2 cellular contexts compared by ENCODE assay signal in the genomic region with DNA sequence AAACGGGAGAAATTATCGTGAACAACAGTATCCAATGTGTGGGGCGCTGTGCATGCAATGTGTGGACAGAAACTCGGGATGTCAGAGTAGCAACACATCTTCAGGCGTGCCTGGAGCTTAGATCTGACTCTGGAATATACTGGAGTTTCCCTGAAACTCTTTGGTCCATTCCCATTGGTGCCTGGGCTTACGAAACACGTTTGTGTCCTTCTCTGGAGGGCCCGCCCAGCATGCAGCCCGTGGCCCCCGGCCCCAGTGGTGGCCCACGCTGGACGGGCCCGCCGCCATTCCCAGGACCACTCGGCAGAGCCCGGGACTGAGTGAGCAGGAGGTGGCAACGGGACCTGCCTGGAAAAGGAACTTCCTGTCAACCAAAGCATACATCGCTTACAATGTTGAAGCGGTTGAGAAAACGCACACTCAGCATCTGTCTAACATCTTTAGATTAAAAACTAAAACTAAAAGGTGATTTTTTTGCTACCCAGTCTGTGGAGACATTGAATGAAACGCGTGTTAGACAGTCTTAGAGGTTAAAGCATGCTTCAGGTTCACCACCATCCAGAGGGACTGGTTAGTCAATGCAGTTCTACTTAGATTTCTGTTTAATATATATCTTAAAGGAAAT.
A peak's percentile ranks its signal among the peaks of the same experiment; 100 is the strongest.
TF ChIP-seq lines count a peak whose summit lies in the region.

No MANE protein-coding gene starts in this region.

TF ChIP-seq in GM23338, 12 proteins besides CTCF, POLR2A, EP300 and RAD21:
- TF ChIP-seq, protein P1, sequence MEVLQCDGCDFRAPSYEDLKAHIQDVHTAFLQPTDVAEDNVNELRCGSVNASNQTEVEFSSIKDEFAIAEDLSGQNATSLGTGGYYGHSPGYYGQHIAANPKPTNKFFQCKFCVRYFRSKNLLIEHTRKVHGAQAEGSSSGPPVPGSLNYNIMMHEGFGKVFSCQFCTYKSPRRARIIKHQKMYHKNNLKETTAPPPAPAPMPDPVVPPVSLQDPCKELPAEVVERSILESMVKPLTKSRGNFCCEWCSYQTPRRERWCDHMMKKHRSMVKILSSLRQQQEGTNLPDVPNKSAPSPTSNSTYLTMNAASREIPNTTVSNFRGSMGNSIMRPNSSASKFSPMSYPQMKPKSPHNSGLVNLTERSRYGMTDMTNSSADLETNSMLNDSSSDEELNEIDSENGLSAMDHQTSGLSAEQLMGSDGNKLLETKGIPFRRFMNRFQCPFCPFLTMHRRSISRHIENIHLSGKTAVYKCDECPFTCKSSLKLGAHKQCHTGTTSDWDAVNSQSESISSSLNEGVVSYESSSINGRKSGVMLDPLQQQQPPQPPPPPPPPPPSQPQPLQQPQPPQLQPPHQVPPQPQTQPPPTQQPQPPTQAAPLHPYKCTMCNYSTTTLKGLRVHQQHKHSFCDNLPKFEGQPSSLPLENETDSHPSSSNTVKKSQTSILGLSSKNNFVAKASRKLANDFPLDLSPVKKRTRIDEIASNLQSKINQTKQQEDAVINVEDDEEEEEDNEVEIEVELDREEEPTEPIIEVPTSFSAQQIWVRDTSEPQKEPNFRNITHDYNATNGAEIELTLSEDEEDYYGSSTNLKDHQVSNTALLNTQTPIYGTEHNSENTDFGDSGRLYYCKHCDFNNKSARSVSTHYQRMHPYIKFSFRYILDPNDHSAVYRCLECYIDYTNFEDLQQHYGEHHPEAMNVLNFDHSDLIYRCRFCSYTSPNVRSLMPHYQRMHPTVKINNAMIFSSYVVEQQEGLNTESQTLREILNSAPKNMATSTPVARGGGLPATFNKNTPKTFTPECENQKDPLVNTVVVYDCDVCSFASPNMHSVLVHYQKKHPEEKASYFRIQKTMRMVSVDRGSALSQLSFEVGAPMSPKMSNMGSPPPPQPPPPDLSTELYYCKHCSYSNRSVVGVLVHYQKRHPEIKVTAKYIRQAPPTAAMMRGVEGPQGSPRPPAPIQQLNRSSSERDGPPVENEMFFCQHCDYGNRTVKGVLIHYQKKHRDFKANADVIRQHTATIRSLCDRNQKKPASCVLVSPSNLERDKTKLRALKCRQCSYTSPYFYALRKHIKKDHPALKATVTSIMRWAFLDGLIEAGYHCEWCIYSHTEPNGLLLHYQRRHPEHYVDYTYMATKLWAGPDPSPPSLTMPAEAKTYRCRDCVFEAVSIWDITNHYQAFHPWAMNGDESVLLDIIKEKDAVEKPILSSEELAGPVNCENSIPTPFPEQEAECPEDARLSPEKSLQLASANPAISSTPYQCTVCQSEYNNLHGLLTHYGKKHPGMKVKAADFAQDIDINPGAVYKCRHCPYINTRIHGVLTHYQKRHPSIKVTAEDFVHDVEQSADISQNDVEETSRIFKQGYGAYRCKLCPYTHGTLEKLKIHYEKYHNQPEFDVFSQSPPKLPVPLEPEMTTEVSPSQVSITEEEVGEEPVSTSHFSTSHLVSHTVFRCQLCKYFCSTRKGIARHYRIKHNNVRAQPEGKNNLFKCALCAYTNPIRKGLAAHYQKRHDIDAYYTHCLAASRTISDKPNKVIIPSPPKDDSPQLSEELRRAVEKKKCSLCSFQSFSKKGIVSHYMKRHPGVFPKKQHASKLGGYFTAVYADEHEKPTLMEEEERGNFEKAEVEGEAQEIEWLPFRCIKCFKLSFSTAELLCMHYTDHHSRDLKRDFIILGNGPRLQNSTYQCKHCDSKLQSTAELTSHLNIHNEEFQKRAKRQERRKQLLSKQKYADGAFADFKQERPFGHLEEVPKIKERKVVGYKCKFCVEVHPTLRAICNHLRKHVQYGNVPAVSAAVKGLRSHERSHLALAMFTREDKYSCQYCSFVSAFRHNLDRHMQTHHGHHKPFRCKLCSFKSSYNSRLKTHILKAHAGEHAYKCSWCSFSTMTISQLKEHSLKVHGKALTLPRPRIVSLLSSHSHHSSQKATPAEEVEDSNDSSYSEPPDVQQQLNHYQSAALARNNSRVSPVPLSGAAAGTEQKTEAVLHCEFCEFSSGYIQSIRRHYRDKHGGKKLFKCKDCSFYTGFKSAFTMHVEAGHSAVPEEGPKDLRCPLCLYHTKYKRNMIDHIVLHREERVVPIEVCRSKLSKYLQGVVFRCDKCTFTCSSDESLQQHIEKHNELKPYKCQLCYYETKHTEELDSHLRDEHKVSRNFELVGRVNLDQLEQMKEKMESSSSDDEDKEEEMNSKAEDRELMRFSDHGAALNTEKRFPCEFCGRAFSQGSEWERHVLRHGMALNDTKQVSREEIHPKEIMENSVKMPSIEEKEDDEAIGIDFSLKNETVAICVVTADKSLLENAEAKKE (CRISPR knock-in tag; IDR thresholded peaks at IDR 0.05), result no peak
- TF ChIP-seq EZH2phosphoT487 (IDR thresholded peaks at IDR 0.05; ENCODE audit: unreplicated experiment) (no peak), POLR2AphosphoS5 (IDR thresholded peaks at IDR 0.05; ENCODE audit: low read depth) (no peak), NANOG (IDR thresholded peaks at IDR 0.05; ENCODE audit: borderline replicate concordance) (no peak), STAT1 (IDR thresholded peaks at IDR 0.05; ENCODE audit: unreplicated experiment) (no peak)

TF ChIP-seq in H1, 55 proteins besides CTCF, POLR2A, EP300 and RAD21:
- TF ChIP-seq ATF3 (IDR thresholded peaks at IDR 0.05; ENCODE audit: insufficient read depth, low read depth, low read length) (no peak), MAFK (IDR thresholded peaks at IDR 0.05; ENCODE audit: low read depth, low read length) (peak; percentile 54; the same call in 1 of the 2 replicates)
